21 cellular contexts compared by ENCODE assay signal in the genomic region with DNA sequence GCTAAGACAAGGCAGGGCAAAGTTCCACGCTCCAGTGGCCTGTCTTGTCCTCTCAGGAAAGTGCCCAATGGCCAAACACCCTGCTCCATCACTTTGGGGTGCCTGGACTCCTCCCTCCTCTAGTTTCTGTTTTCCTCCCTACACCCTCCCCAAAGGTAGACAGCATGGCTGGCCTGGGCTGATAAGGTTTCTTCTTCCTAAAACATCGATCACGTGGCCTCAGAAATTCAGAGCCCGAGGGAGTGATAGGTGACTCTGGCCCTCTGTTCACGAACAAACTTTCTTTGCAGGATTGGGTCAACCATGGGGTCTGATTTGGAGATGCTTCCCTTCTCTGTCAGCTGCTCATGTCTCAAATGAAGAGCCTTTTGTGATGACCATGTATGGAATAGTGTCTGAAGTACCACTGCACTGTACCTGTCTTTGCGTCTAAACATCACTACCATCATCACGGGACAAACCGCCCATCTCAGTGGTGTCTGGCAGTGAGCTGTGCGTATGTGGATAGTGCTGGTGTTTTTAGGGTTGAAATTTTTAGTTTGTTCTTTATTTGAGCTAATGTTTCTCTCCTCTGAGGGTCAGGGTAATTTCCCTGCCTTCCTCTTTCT. TPM values are rescaled to one million over a fixed set of nuclear protein-coding genes. Genes with fewer than 3 reads are reported as not detected.
A peak's percentile ranks its signal among the peaks of the same experiment; 100 is the strongest.
DNase-seq lines count a peak whose midpoint lies in the region; ATAC-seq, FAIRE-seq and TF ChIP-seq lines count a peak whose summit lies in the region.
"Had no signal": no experiment of that assay in that cellular context is flagged by ENCODE, and none has a peak within 500 bp of the region (broad histone marks: within the 10 kb centered on the region; RNA-seq: fewer than 3 reads in every experiment).

No MANE protein-coding gene starts in this region.

- no peak overlapping the region for H3K4me2 ChIP-seq in astrocyte (ENCODE audit: low read length)

- ATAC-seq in left ventricle myocardium superior = no peak
- ATAC-seq: activated CD8-positive, alpha-beta memory T cell treated with anti-CD3 and anti-CD28 coated beads, Interleukin-2, amount 10 ng/mL, durations not matched to agents 7 days and 5 days; body of pancreas; CD8-positive, alpha-beta T cell; natural killer cell treated with Interleukin-12 subunit alpha and Interleukin-12 subunit beta and Interleukin-15 and Interleukin-18, amount 100 ng/mL, for 72 hours; PC-3; stimulated activated memory B cell treated with anti-CD40 and anti-IgM and Interleukin-4, amounts not matched to agents 10 μg/mL and 1 μg/mL and 100 μg/mL, for 72 hours had no signal

- no peaks in the 10 kb centered on the region for H3K9me3 ChIP-seq in right atrium auricular region
- H3K9me3 ChIP-seq in astrocyte (ENCODE audit: insufficient read depth, low read depth, low read length) = no peaks in the 10 kb centered on the region
- H3K9me3 ChIP-seq: body of pancreas had no signal

- H2AFZ ChIP-seq in astrocyte (ENCODE audit: low read depth, low read length) = no peak overlapping the region

- H3K27ac Mint-ChIP-seq in astrocyte (ENCODE audit: unreplicated experiment) = peak overlapping the region; percentile 59
- H3K27ac Mint-ChIP-seq: activated CD8-positive, alpha-beta memory T cell treated with anti-CD3 and anti-CD28 coated beads, Interleukin-2, amount 10 ng/mL, durations not matched to agents 7 days and 5 days; CD8-positive, alpha-beta T cell; progenitor cell of endocrine pancreas; stimulated activated memory B cell treated with anti-CD40 and anti-IgM and Interleukin-4, amounts not matched to agents 10 μg/mL and 1 μg/mL and 100 μg/mL, for 72 hours had no signal

- intact Hi-C loops in left ventricle myocardium superior (cut with micrococcal nuclease) = no loop called here

- H3K4me3 ChIP-seq in right atrium auricular region = no peak overlapping the region
- H3K4me3 ChIP-seq in astrocyte (ENCODE audit: insufficient read depth, low read depth, low read length) = no peak overlapping the region
- H3K4me3 ChIP-seq in rectal smooth muscle tissue (ENCODE audit: low read length) = no peak overlapping the region
- H3K4me3 ChIP-seq: body of pancreas, SK-N-MC had no signal

- no peaks in the 10 kb centered on the region for H3K36me3 ChIP-seq in right atrium auricular region
- peaks cover 56% of the 10 kb centered on the region for H3K36me3 ChIP-seq in astrocyte (ENCODE audit: insufficient read depth, low read length)
- H3K36me3 ChIP-seq in rectal smooth muscle tissue (ENCODE audit: control insufficient read depth, insufficient read depth, low read length) = no peaks in the 10 kb centered on the region

- TF ChIP-seq CTCF in right atrium auricular region (IDR thresholded peaks at IDR 0.05) (no peak), astrocyte (IDR thresholded peaks at IDR 0.05; ENCODE audit: insufficient read depth, low read depth, low read length) (no peak)

- H3K79me2 ChIP-seq in astrocyte (ENCODE audit: insufficient read depth, low read length) = peaks cover 100% of the 10 kb centered on the region

- H3K27me3 Mint-ChIP-seq in astrocyte (ENCODE audit: low read depth, unreplicated experiment) = no peaks in the 10 kb centered on the region
- H3K27me3 Mint-ChIP-seq: activated CD8-positive, alpha-beta memory T cell treated with anti-CD3 and anti-CD28 coated beads, Interleukin-2, amount 10 ng/mL, durations not matched to agents 7 days and 5 days had no signal

- no peak for DNase-seq in right atrium auricular region (ENCODE audit: low spot score)
- no peak for DNase-seq in left ventricle myocardium superior
- DNase-seq in astrocyte (ENCODE audit: low read depth) = no peak
- DNase-seq in DMS79 treated with DMSO at 0.1 percent for 48 hours (lab: John Stamatoyannopoulos, UW) = no peak
- no peak for DNase-seq in DMS153 (lab: John Stamatoyannopoulos, UW)
- no peak for DNase-seq in stimulated activated CD4-positive, alpha-beta T cell treated with anti-CD3 and anti-CD28 coated beads, Interleukin-1b, Interleukin-23, amount 100 ng/mL, for 48 hours
- no peak for DNase-seq in GDM1 (lab: John Stamatoyannopoulos, UW)
- DNase-seq: activated CD8-positive, alpha-beta memory T cell treated with anti-CD3 and anti-CD28 coated beads, Interleukin-2, amount 10 ng/mL, durations not matched to agents 7 days and 5 days; body of pancreas; CD8-positive, alpha-beta T cell; glutamatergic neuron; NCI-H1092 treated with DMSO at 0.1 percent for 48 hours; NCI-H69; PC-3; stimulated activated CD4-positive, alpha-beta T cell treated with anti-CD3 and anti-CD28 coated beads, Interleukin-12 subunit alpha, Interleukin-12 subunit beta, amount 100 ng/mL, for 4 hours had no signal

- FAIRE-seq in astrocyte (lab: Jason Lieb, UNC) = no peak

- peak overlapping the region; percentile 84 to 89 for H3K27ac ChIP-seq in right atrium auricular region
- peak overlapping the region; percentile 1 for H3K27ac ChIP-seq in astrocyte (ENCODE audit: low read depth, low read length)
- peak overlapping the region; percentile 78 for H3K27ac ChIP-seq in rectal smooth muscle tissue (ENCODE audit: low read depth, low read length)
- H3K27ac ChIP-seq: body of pancreas, SK-N-MC, VCaP had no signal

- H3K9ac ChIP-seq in astrocyte (ENCODE audit: low read length) (peak overlapping the region; percentile 50), rectal smooth muscle tissue (ENCODE audit: low read length) (no peak overlapping the region)

- H3K9me3 Mint-ChIP-seq in astrocyte (ENCODE audit: unreplicated experiment) = no peaks in the 10 kb centered on the region
- H3K9me3 Mint-ChIP-seq: CD8-positive, alpha-beta T cell; natural killer cell treated with Interleukin-12 subunit alpha and Interleukin-12 subunit beta and Interleukin-15 and Interleukin-18, amount 100 ng/mL, for 72 hours; stimulated activated memory B cell treated with anti-CD40 and anti-IgM and Interleukin-4, amounts not matched to agents 10 μg/mL and 1 μg/mL and 100 μg/mL, for 72 hours had no signal

- H3K27me3 ChIP-seq in right atrium auricular region (no peaks in the 10 kb centered on the region), astrocyte (ENCODE audit: insufficient read depth, low read length) (no peaks in the 10 kb centered on the region), rectal smooth muscle tissue (ENCODE audit: control insufficient read depth, insufficient read depth, low read length) (no peaks in the 10 kb centered on the region)
- H3K27me3 ChIP-seq: body of pancreas had no signal

- H4K20me1 ChIP-seq in astrocyte (ENCODE audit: insufficient read depth, low read length) = peaks cover 88% of the 10 kb centered on the region

- peaks cover 78% of the 10 kb centered on the region for H3K4me1 Mint-ChIP-seq in astrocyte (ENCODE audit: low read depth, unreplicated experiment)
- H3K4me1 Mint-ChIP-seq: stimulated activated memory B cell treated with anti-CD40 and anti-IgM and Interleukin-4, amounts not matched to agents 10 μg/mL and 1 μg/mL and 100 μg/mL, for 72 hours had no signal

- H3K36me3 Mint-ChIP-seq in astrocyte (ENCODE audit: low read depth, unreplicated experiment) = peaks cover 45% of the 10 kb centered on the region
- H3K36me3 Mint-ChIP-seq: CD8-positive, alpha-beta T cell; natural killer cell treated with Interleukin-12 subunit alpha and Interleukin-12 subunit beta and Interleukin-15 and Interleukin-18, amount 100 ng/mL, for 72 hours; stimulated activated memory B cell treated with anti-CD40 and anti-IgM and Interleukin-4, amounts not matched to agents 10 μg/mL and 1 μg/mL and 100 μg/mL, for 72 hours had no signal

- H3K4me1 ChIP-seq in right atrium auricular region (peaks cover 0 to 88% of the 10 kb centered on the region in 2 donors), astrocyte (ENCODE audit: insufficient read depth, low read length) (peaks cover 79% of the 10 kb centered on the region), rectal smooth muscle tissue (ENCODE audit: control insufficient read depth, insufficient read depth, low read length) (peaks cover 33% of the 10 kb centered on the region)

- H3K4me3 Mint-ChIP-seq in astrocyte (ENCODE audit: unreplicated experiment) = no peak overlapping the region
- H3K4me3 Mint-ChIP-seq: activated CD8-positive, alpha-beta memory T cell treated with anti-CD3 and anti-CD28 coated beads, Interleukin-2, amount 10 ng/mL, durations not matched to agents 7 days and 5 days; CD8-positive, alpha-beta T cell; natural killer cell treated with Interleukin-12 subunit alpha and Interleukin-12 subunit beta and Interleukin-15 and Interleukin-18, amount 100 ng/mL, for 72 hours; stimulated activated memory B cell treated with anti-CD40 and anti-IgM and Interleukin-4, amounts not matched to agents 10 μg/mL and 1 μg/mL and 100 μg/mL, for 72 hours had no signal

RNA-seq across cellular contexts. Expression of gene MICAL2, which starts 6.1 kb away (rescaled TPM):
- total RNA-seq in right atrium auricular region = 10 to 100 TPM; 77.6 to 84.5 TPM
- 57.1 TPM for total RNA-seq in left ventricle myocardium superior
- total RNA-seq in astrocyte = 357 and 471 TPM in 2 replicates

Comparison
In these comparisons a context has a peak if more than half of its experiments do, and no peak if none do; other contexts are left out.
1. H3K27ac ChIP-seq: peak in every context shown above with its lines; median percentile 86 in right atrium auricular region; 78 in rectal smooth muscle tissue; 1 in astrocyte.